ENCODE assay signal across 16 cellular contexts in genomic region chr1:8939362-8939995, GRCh38. TPM values are rescaled to one million over a fixed set of nuclear protein-coding genes. Genes with fewer than 3 reads are reported as not detected.
DNase-seq lines count a peak whose midpoint lies in the region; ATAC-seq, FAIRE-seq and TF ChIP-seq lines count a peak whose summit lies in the region.
"Had no signal": no experiment of that assay in that cellular context is flagged by ENCODE, and none has a peak within 500 bp of the region (broad histone marks: within the 10 kb centered on the region; RNA-seq: fewer than 3 reads in every experiment).

No MANE protein-coding gene starts in this region.

- intact Hi-C loops in activated CD4-positive, alpha-beta memory T cell treated with anti-CD3 and anti-CD28 coated beads for 36 hours (cut with micrococcal nuclease) = no loop called here
- intact Hi-C loops in esophagus muscularis mucosa (cut with DNase I) = no loop called here
- intact Hi-C loops in vagina (cut with DNase I) = no loop called here

- no peaks in the 10 kb centered on the region for H3K27me3 Mint-ChIP-seq in activated CD4-positive, alpha-beta memory T cell treated with anti-CD3 and anti-CD28 coated beads for 36 hours
- H3K27me3 Mint-ChIP-seq in stimulated activated memory B cell treated with anti-CD40 and anti-IgM and Interleukin-4, amounts not matched to agents 10 μg/mL and 1 μg/mL and 100 μg/mL, for 72 hours = peaks cover 42% of the 10 kb centered on the region
- H3K27me3 Mint-ChIP-seq: dendritic cell treated with granulocyte-macrophage colony-stimulating factor and Interleukin-4, amounts not matched to agents 40 ng/mL and 50 ng/mL, for 4 days had no signal

- no peaks in the 10 kb centered on the region for H3K4me1 ChIP-seq in esophagus muscularis mucosa
- no peaks in the 10 kb centered on the region for H3K4me1 ChIP-seq in vagina
- H3K4me1 ChIP-seq: BE2C had no signal

- H3K36me3 ChIP-seq in esophagus muscularis mucosa (no peaks in the 10 kb centered on the region), vagina (no peaks in the 10 kb centered on the region)
- H3K36me3 ChIP-seq: BE2C had no signal

- H3K4me3 Mint-ChIP-seq in activated CD4-positive, alpha-beta memory T cell treated with anti-CD3 and anti-CD28 coated beads for 36 hours = no peak overlapping the region
- no peak overlapping the region for H3K4me3 Mint-ChIP-seq in stimulated activated memory B cell treated with anti-CD40 and anti-IgM and Interleukin-4, amounts not matched to agents 10 μg/mL and 1 μg/mL and 100 μg/mL, for 72 hours
- H3K4me3 Mint-ChIP-seq: dendritic cell treated with granulocyte-macrophage colony-stimulating factor and Interleukin-4, amounts not matched to agents 40 ng/mL and 50 ng/mL, for 4 days had no signal

- H3K36me3 Mint-ChIP-seq in activated CD4-positive, alpha-beta memory T cell treated with anti-CD3 and anti-CD28 coated beads for 36 hours = no peaks in the 10 kb centered on the region
- H3K36me3 Mint-ChIP-seq in stimulated activated memory B cell treated with anti-CD40 and anti-IgM and Interleukin-4, amounts not matched to agents 10 μg/mL and 1 μg/mL and 100 μg/mL, for 72 hours = no peaks in the 10 kb centered on the region

- no peak for TF ChIP-seq EP300 in esophagus muscularis mucosa (IDR thresholded peaks at IDR 0.05)

- H3K4me3 ChIP-seq in esophagus muscularis mucosa (no peak overlapping the region), vagina (no peak overlapping the region)

- no peak for TF ChIP-seq CTCF in esophagus muscularis mucosa (IDR thresholded peaks at IDR 0.05)
- TF ChIP-seq CTCF in vagina (IDR thresholded peaks at IDR 0.05) = no peak

- peaks cover 56% of the 10 kb centered on the region for H3K4me1 Mint-ChIP-seq in activated CD4-positive, alpha-beta memory T cell treated with anti-CD3 and anti-CD28 coated beads for 36 hours (ENCODE audit: low read depth)
- no peaks in the 10 kb centered on the region for H3K4me1 Mint-ChIP-seq in stimulated activated memory B cell treated with anti-CD40 and anti-IgM and Interleukin-4, amounts not matched to agents 10 μg/mL and 1 μg/mL and 100 μg/mL, for 72 hours

- H3K9me3 ChIP-seq in esophagus muscularis mucosa = no peaks in the 10 kb centered on the region
- H3K9me3 ChIP-seq in vagina = no peaks in the 10 kb centered on the region
- H3K9me3 ChIP-seq: BE2C had no signal

- no peak for FAIRE-seq in H54 (lab: Jason Lieb, UNC)

- CTCF ChIA-PET in activated CD4-positive, alpha-beta memory T cell treated with anti-CD3 and anti-CD28 coated beads for 36 hours (lab: Charles Lee) = interaction anchor here (1.5 to 3.2 kb wide), 4 partner anchors 21 to 66 kb away, joined by 8 to 12 read pairs (median 8); no protein-coding TSS in a partner anchor

- H3K27ac Mint-ChIP-seq in activated CD4-positive, alpha-beta memory T cell treated with anti-CD3 and anti-CD28 coated beads for 36 hours = peak overlapping the region; percentile 2
- H3K27ac Mint-ChIP-seq in stimulated activated memory B cell treated with anti-CD40 and anti-IgM and Interleukin-4, amounts not matched to agents 10 μg/mL and 1 μg/mL and 100 μg/mL, for 72 hours = no peak overlapping the region
- H3K27ac Mint-ChIP-seq: dendritic cell treated with granulocyte-macrophage colony-stimulating factor and Interleukin-4, amounts not matched to agents 40 ng/mL and 50 ng/mL, for 4 days had no signal

- WGBS in esophagus muscularis mucosa = 78% methylated on average over 6 of the region's 6 CpGs

- H3K27me3 ChIP-seq in esophagus muscularis mucosa = no peaks in the 10 kb centered on the region
- H3K27me3 ChIP-seq in vagina = no peaks in the 10 kb centered on the region
- H3K27me3 ChIP-seq: BE2C had no signal

- no peak for ATAC-seq in GM21717 (IDR thresholded peaks at IDR 0.05; ENCODE audit: unreplicated experiment)
- no peak for ATAC-seq in stimulated activated memory B cell treated with anti-CD40 and anti-IgM and Interleukin-4, amounts not matched to agents 10 μg/mL and 1 μg/mL and 100 μg/mL, for 72 hours

- no peak overlapping the region for H3K27ac ChIP-seq in esophagus muscularis mucosa (replicated peaks in 1 of 4)
- H3K27ac ChIP-seq in vagina = no peak overlapping the region
- H3K27ac ChIP-seq: VCaP had no signal

- POLR2A ChIA-PET in activated CD4-positive, alpha-beta memory T cell treated with anti-CD3 and anti-CD28 coated beads for 36 hours (lab: Charles Lee) = no interaction called here

- DNase-seq in AG08395 (ENCODE audit: low spot score) = peak; percentile 17
- peak; percentile 10 for DNase-seq in H54 (ENCODE audit: insufficient read length, low spot score)
- DNase-seq in activated CD4-positive, alpha-beta memory T cell treated with anti-CD3 and anti-CD28 coated beads for 36 hours = peak; percentile 35
- peak; percentile 7 for DNase-seq in fibroblast of gingiva (ENCODE audit: low read depth)
- no peak for DNase-seq in esophagus muscularis mucosa (ENCODE audit: extremely low spot score)
- DNase-seq in vagina (ENCODE audit: extremely low spot score in 2 of 2) = no peak
- DNase-seq: activated effector memory CD4-positive, alpha-beta T cell treated with Interleukin-2 at 50 U/mL for 16 hours; BE2C; hippocampal formation; NCI-H2107; retina had no signal

- H3K9me3 Mint-ChIP-seq in activated CD4-positive, alpha-beta memory T cell treated with anti-CD3 and anti-CD28 coated beads for 36 hours = no peaks in the 10 kb centered on the region
- peaks cover 3% of the 10 kb centered on the region for H3K9me3 Mint-ChIP-seq in stimulated activated memory B cell treated with anti-CD40 and anti-IgM and Interleukin-4, amounts not matched to agents 10 μg/mL and 1 μg/mL and 100 μg/mL, for 72 hours
- H3K9me3 Mint-ChIP-seq: dendritic cell treated with granulocyte-macrophage colony-stimulating factor and Interleukin-4, amounts not matched to agents 40 ng/mL and 50 ng/mL, for 4 days had no signal

- TF ChIP-seq POLR2A in H54 (IDR thresholded peaks at IDR 0.05; ENCODE audit: low read depth, low read length) = no peak
- TF ChIP-seq POLR2A in esophagus muscularis mucosa (IDR thresholded peaks at IDR 0.05; ENCODE audit: low read depth) = no peak
- TF ChIP-seq POLR2A in vagina (IDR thresholded peaks at IDR 0.05) = no peak

RNA-seq across cellular contexts. Expression of gene CA6, which starts 6.2 kb away (rescaled TPM):
- under 1 TPM; 0.17 to 0.26 TPM for total RNA-seq in activated CD4-positive, alpha-beta memory T cell treated with anti-CD3 and anti-CD28 coated beads for 36 hours
- not detected for total RNA-seq in esophagus muscularis mucosa
- not detected for total RNA-seq in vagina
- total RNA-seq: urinary bladder had no signal

Comparison
In these comparisons a context has a peak if more than half of its experiments do, and no peak if none do; other contexts are left out.
1. DNase-seq: peak in AG08395 (single experiment), H54 (single experiment), activated CD4-positive, alpha-beta memory T cell treated with anti-CD3 and anti-CD28 coated beads for 36 hours (single experiment) and fibroblast of gingiva (single experiment); none in esophagus muscularis mucosa (single experiment) and vagina (0 of 2).